Comparison of ENCODE assay signal across 8 cellular contexts in genomic region chr10:98664329-98665042, GRCh38.
DNase-seq lines count a peak whose midpoint lies in the region; ATAC-seq and TF ChIP-seq lines count a peak whose summit lies in the region.

No MANE protein-coding gene starts in this region.

- no peak overlapping the region for H3K4me2 ChIP-seq in fibroblast of lung (ENCODE audit: extremely low read depth, insufficient read depth, low read length)

- no peaks in the 10 kb centered on the region for H3K36me3 ChIP-seq in fibroblast of lung (ENCODE audit: control insufficient read depth, insufficient read depth, low read length)

- TF ChIP-seq CTCF in GM12872 (IDR thresholded peaks at IDR 0.05; ENCODE audit: insufficient read depth, low read depth, low read length) (peak; percentile 71), fibroblast of lung (conservative IDR thresholded peaks at IDR 0.05 in 1 of 2, IDR thresholded peaks at IDR 0.05 in 1 of 2; ENCODE audit: low read depth in 1 of 2, low read length in 2 of 2) (peak; percentile 29 to 41)

- no peaks in the 10 kb centered on the region for H3K27me3 ChIP-seq in fibroblast of lung (ENCODE audit: control insufficient read depth, insufficient read depth, low read length)

- DNase-seq in 8988T = peak; percentile 21
- DNase-seq in UCSD-AML1 (lab: John Stamatoyannopoulos, UW; ENCODE audit: unreplicated experiment) = peak; percentile 9
- peak in 1 of 2 donors; percentile 14 for DNase-seq in fibroblast of lung (ENCODE audit: low read depth in 2 of 2)
- DNase-seq in stimulated activated CD4-positive, alpha-beta T cell treated with anti-CD3 and anti-CD28 coated beads, Interleukin-12 subunit alpha, Interleukin-12 subunit beta, amount 100 ng/mL, for 4 hours = peak; percentile 0
- DNase-seq in retina = no peak

- no peaks in the 10 kb centered on the region for H4K20me1 ChIP-seq in fibroblast of lung (ENCODE audit: control insufficient read depth, extremely low read depth, insufficient read depth, low read length)

- ATAC-seq in HG03565 (IDR thresholded peaks at IDR 0.05; ENCODE audit: unreplicated experiment) = peak; percentile 70
- no peak for ATAC-seq in HG02970 (IDR thresholded peaks at IDR 0.05; ENCODE audit: low FRiP score, unreplicated experiment)

- no peaks in the 10 kb centered on the region for H3K9me3 ChIP-seq in fibroblast of lung (ENCODE audit: control insufficient read depth, insufficient read depth, low read depth, low read length)

- H3K9ac ChIP-seq in fibroblast of lung (ENCODE audit: insufficient read depth, low read length) = no peak overlapping the region

- no peak overlapping the region for H3K27ac ChIP-seq in fibroblast of lung (ENCODE audit: insufficient read depth, low read length)

- H2AFZ ChIP-seq in fibroblast of lung (ENCODE audit: low read length) = no peak overlapping the region

- no peak overlapping the region for H3K4me3 ChIP-seq in fibroblast of lung (replicated peaks in 1 of 4; ENCODE audit: control extremely low read depth in 1 of 4, insufficient read depth in 1 of 4, low read depth in 3 of 4, low read length in 4 of 4)

- no peaks in the 10 kb centered on the region for H3K4me1 ChIP-seq in fibroblast of lung (ENCODE audit: control insufficient read depth, extremely low read depth, insufficient read depth, low read length)

- no peaks in the 10 kb centered on the region for H3K79me2 ChIP-seq in fibroblast of lung (ENCODE audit: control insufficient read depth, insufficient read depth, low read length)
